Comparison of ENCODE assay signal across 2 cellular contexts in genomic region chr16:87318158-87318644, GRCh38.
TF ChIP-seq lines count a peak whose summit lies in the region.

No MANE protein-coding gene starts in this region.

TF ChIP-seq in A549, 52 proteins besides CTCF, POLR2A, EP300 and RAD21 (continued from another document):
- TF ChIP-seq HOXA7 (CRISPR knock-in tag; IDR thresholded peaks at IDR 0.05) (no peak), EHF (CRISPR knock-in tag; IDR thresholded peaks at IDR 0.05) (no peak), ESRRA (IDR thresholded peaks at IDR 0.05; ENCODE audit: borderline replicate concordance, low read length) (no peak), CEBPB (IDR thresholded peaks at IDR 0.05) (no peak), BCL3 (IDR thresholded peaks at IDR 0.05) (no peak), HES2 (IDR thresholded peaks at IDR 0.05) (no peak), NFE2L2 (conservative IDR thresholded peaks at IDR 0.05; ENCODE audit: low read length) (no peak), GATA3 (IDR thresholded peaks at IDR 0.05; ENCODE audit: borderline replicate concordance) (no peak), NPAS2 (CRISPR knock-in tag; IDR thresholded peaks at IDR 0.05; ENCODE audit: borderline replicate concordance) (no peak), CHD2 (IDR thresholded peaks at IDR 0.05; ENCODE audit: low read length, partially characterized antibody) (no peak)

TF ChIP-seq in GM12878, 131 proteins besides CTCF, POLR2A, EP300 and RAD21:
- TF ChIP-seq, protein P1, sequence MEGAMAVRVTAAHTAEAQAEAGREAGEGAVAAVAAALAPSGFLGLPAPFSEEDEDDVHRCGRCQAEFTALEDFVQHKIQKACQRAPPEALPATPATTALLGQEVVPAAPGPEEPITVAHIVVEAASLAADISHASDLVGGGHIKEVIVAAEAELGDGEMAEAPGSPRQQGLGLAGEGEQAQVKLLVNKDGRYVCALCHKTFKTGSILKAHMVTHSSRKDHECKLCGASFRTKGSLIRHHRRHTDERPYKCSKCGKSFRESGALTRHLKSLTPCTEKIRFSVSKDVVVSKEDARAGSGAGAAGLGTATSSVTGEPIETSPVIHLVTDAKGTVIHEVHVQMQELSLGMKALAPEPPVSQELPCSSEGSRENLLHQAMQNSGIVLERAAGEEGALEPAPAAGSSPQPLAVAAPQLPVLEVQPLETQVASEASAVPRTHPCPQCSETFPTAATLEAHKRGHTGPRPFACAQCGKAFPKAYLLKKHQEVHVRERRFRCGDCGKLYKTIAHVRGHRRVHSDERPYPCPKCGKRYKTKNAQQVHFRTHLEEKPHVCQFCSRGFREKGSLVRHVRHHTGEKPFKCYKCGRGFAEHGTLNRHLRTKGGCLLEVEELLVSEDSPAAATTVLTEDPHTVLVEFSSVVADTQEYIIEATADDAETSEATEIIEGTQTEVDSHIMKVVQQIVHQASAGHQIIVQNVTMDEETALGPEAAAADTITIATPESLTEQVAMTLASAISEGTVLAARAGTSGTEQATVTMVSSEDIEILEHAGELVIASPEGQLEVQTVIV (IDR thresholded peaks at IDR 0.05; ENCODE audit: borderline replicate concordance, partially characterized antibody), result no peak
- TF ChIP-seq SUPT20H (IDR thresholded peaks at IDR 0.05; ENCODE audit: borderline replicate concordance, control insufficient read depth, low read depth, low read length) (no peak), RUNX3 (IDR thresholded peaks at IDR 0.05; ENCODE audit: low read length) (no peak), BCL11A (IDR thresholded peaks at IDR 0.05; ENCODE audit: low read depth, low read length) (no peak), GABPA (IDR thresholded peaks at IDR 0.05; ENCODE audit: low read depth) (no peak), NR2F1 (conservative IDR thresholded peaks at IDR 0.05) (no peak), HCFC1 (IDR thresholded peaks at IDR 0.05; ENCODE audit: low read length) (no peak), RCOR1 (conservative IDR thresholded peaks at IDR 0.05; ENCODE audit: low read depth, low read length) (no peak), CREB1 (IDR thresholded peaks at IDR 0.05; ENCODE audit: low read depth) (no peak), TAF1 (IDR thresholded peaks at IDR 0.05; ENCODE audit: borderline replicate concordance, low read depth, low read length) (no peak), SMAD5 (IDR thresholded peaks at IDR 0.05; ENCODE audit: low read depth) (no peak), YBX1 (IDR thresholded peaks at IDR 0.05) (no peak)
- TF ChIP-seq, protein P2, sequence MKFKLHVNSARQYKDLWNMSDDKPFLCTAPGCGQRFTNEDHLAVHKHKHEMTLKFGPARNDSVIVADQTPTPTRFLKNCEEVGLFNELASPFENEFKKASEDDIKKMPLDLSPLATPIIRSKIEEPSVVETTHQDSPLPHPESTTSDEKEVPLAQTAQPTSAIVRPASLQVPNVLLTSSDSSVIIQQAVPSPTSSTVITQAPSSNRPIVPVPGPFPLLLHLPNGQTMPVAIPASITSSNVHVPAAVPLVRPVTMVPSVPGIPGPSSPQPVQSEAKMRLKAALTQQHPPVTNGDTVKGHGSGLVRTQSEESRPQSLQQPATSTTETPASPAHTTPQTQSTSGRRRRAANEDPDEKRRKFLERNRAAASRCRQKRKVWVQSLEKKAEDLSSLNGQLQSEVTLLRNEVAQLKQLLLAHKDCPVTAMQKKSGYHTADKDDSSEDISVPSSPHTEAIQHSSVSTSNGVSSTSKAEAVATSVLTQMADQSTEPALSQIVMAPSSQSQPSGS (IDR thresholded peaks at IDR 0.05; ENCODE audit: low read length), result no peak
TF ChIP-seq in GM12878: peak in this region for 0.
